ENCODE assay signal across 1 cellular context in the genomic region with DNA sequence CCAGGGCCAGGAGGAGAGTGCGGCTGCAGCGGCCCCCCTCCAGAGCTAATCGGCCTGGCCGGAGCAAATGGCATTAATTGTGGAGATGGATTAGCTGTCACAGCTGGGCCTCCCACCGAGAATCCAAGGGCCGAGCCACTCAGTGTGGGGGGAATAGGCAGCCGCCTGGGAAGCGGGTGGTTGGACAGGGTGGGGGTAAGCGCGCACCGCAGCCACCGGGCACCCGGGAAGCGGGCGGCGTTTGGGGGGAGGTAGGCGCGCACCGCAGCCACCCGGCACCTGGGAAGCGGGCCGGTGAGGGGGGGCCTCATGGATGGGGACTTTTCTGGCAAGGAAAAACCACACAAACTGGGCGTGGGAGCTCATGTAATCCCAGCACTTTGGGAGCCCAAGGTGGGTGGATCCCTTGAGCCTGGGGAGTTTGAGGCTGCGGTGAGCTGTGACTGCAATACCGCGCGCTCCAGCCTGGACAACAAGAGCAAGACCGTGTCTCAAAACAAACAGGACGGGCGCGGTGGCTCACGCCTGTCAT.
TF ChIP-seq lines count a peak whose summit lies in the region.

No MANE protein-coding gene starts in this region.

TF ChIP-seq in HepG2, 621 proteins besides CTCF, POLR2A, EP300 and RAD21:
- TF ChIP-seq, protein P1, sequence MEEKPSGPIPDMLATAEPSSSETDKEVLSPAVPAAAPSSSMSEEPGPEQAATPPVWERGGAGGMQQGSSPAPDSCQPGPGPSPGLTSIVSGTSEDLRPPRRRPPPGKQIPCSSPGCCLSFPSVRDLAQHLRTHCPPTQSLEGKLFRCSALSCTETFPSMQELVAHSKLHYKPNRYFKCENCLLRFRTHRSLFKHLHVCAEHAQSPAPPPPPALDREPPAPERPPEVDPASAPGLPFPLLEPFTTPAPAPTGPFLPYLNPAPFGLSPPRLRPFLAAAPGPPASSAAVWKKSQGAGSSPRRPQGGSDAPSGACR (CRISPR knock-in tag; IDR thresholded peaks at IDR 0.05), result no peak
- TF ChIP-seq CBX5 (CRISPR knock-in tag; IDR thresholded peaks at IDR 0.05; ENCODE audit: borderline replicate concordance), result no peak
- no peak for TF ChIP-seq U2AF2 (IDR thresholded peaks at IDR 0.05; ENCODE audit: low read depth, low read length)
- 0 out of 2 replicates have a peak, but pooled peaks have one; percentile 28 for TF ChIP-seq RBFOX2 (IDR thresholded peaks at IDR 0.05; ENCODE audit: low read depth, low read length)
- TF ChIP-seq, protein P2, sequence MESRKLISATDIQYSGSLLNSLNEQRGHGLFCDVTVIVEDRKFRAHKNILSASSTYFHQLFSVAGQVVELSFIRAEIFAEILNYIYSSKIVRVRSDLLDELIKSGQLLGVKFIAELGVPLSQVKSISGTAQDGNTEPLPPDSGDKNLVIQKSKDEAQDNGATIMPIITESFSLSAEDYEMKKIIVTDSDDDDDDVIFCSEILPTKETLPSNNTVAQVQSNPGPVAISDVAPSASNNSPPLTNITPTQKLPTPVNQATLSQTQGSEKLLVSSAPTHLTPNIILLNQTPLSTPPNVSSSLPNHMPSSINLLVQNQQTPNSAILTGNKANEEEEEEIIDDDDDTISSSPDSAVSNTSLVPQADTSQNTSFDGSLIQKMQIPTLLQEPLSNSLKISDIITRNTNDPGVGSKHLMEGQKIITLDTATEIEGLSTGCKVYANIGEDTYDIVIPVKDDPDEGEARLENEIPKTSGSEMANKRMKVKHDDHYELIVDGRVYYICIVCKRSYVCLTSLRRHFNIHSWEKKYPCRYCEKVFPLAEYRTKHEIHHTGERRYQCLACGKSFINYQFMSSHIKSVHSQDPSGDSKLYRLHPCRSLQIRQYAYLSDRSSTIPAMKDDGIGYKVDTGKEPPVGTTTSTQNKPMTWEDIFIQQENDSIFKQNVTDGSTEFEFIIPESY (CRISPR knock-in tag; IDR thresholded peaks at IDR 0.05), result no peak
